Comparison of ENCODE assay signal across 33 cellular contexts in genomic region chr6:120632975-120633374, GRCh38.
"Had no signal": no experiment of that assay in that cellular context is flagged by ENCODE, and none has a peak within 500 bp of the region (broad histone marks: within the 10 kb centered on the region; RNA-seq: fewer than 3 reads in every experiment).

No MANE protein-coding gene starts in this region.

- DNase-seq: Karpas-422, Kasumi-1, MG63, MM.1S, NCI-H1048, NCI-H1092, NCI-H1092 treated with DMSO at 0.1 percent for 48 hours, NCI-H1105, NCI-H1105 treated with DMSO at 0.1 percent for 48 hours, NCI-H1417, NCI-H1417 treated with DMSO at 0.1 percent for 48 hours, NCI-H1436, NCI-H1436 treated with DMSO at 0.1 percent for 48 hours, NCI-H146, NCI-H1694, NCI-H1694 treated with DMSO at 0.1 percent for 48 hours, NCI-H187, NCI-H187 treated with DMSO at 0.1 percent for 48 hours, NCI-H1930, NCI-H2029, NCI-H2029 treated with DMSO at 0.1 percent for 48 hours, NCI-H2081, NCI-H2081 treated with DMSO at 0.1 percent for 48 hours, NCI-H2107, NCI-H2171, NCI-H2171 treated with DMSO at 0.1 percent for 48 hours, NCI-H2227 treated with DMSO at 0.1 percent for 48 hours, NCI-H226, NCI-H345, NCI-H446, NCI-H446 treated with DMSO at 0.1 percent for 48 hours, NCI-H510A, NCI-H510A treated with DMSO at 0.1 percent for 48 hours had no signal

- H3K36me3 ChIP-seq: MG63 had no signal

- H3K4me3 ChIP-seq: MG63 had no signal

- H3K9me3 ChIP-seq: MG63 had no signal

- H3K27me3 ChIP-seq: MG63 had no signal
